In the genomic region with DNA sequence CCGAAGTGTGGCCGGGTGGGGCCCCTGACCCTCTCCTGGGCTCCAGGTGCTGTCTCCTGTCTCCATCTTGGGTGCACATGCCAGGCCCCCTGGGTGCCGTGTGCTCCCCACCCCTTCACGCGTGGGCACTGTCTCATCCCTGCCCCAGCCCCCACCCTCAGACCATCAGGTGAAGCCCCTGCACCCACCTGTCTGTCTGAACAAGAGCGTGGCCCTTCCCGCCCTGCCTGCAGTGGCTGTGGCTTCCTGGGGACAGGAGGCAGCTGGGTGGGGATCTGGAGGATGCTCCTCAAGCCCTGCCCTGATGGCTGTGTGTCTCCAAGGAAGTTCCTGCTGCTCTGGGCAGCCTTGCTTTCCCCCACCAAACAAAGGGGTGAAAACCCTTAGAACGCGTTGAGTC, we compare ENCODE assay signal across 3 cellular contexts.
TF ChIP-seq lines count a peak whose summit lies in the region.

No MANE protein-coding gene starts in this region.

TF ChIP-seq in SK-N-SH treated with all-trans-retinoic acid at 6 μM for 48 hours, 23 proteins besides CTCF, POLR2A, EP300 and RAD21:
- TF ChIP-seq CSRNP3 (CRISPR knock-in tag; IDR thresholded peaks at IDR 0.05) (no peak), ZFP3 (CRISPR knock-in tag; IDR thresholded peaks at IDR 0.05) (no peak), ARNTL (CRISPR knock-in tag; IDR thresholded peaks at IDR 0.05; ENCODE audit: borderline replicate concordance, low read depth) (no peak), GLIS3 (CRISPR knock-in tag; IDR thresholded peaks at IDR 0.05) (no peak), ZNF70 (CRISPR knock-in tag; IDR thresholded peaks at IDR 0.05) (no peak), ZFP30 (CRISPR knock-in tag; IDR thresholded peaks at IDR 0.05) (no peak), RARB (CRISPR knock-in tag; IDR thresholded peaks at IDR 0.05) (no peak), BACH2 (CRISPR knock-in tag; IDR thresholded peaks at IDR 0.05; ENCODE audit: borderline replicate concordance) (no peak), ZC3H10 (CRISPR knock-in tag; IDR thresholded peaks at IDR 0.05) (no peak), ZNF8 (CRISPR knock-in tag; IDR thresholded peaks at IDR 0.05) (no peak), PPARA (CRISPR knock-in tag; IDR thresholded peaks at IDR 0.05; ENCODE audit: borderline replicate concordance) (no peak)

TF ChIP-seq in SK-N-SH, 30 proteins besides CTCF, POLR2A, EP300 and RAD21:
- TF ChIP-seq SIN3A (IDR thresholded peaks at IDR 0.05; ENCODE audit: borderline replicate concordance, low read depth, low read length) (no peak), JUND (IDR thresholded peaks at IDR 0.05) (no peak), EZH2phosphoT487 (IDR thresholded peaks at IDR 0.05; ENCODE audit: borderline replicate concordance, low read depth) (no peak), FOXM1 (IDR thresholded peaks at IDR 0.05; ENCODE audit: low read depth) (no peak), NRF1 (IDR thresholded peaks at IDR 0.05; ENCODE audit: low read depth, low read length) (no peak), SMC3 (IDR thresholded peaks at IDR 0.05; ENCODE audit: low read depth, low read length) (no peak), MEF2A (IDR thresholded peaks at IDR 0.05; ENCODE audit: borderline replicate concordance, low read depth) (no peak), IRF3 (IDR thresholded peaks at IDR 0.05; ENCODE audit: low read depth, low read length) (no peak), YY1 (IDR thresholded peaks at IDR 0.05; ENCODE audit: low read depth) (no peak), PBX3 (IDR thresholded peaks at IDR 0.05) (no peak)
- TF ChIP-seq, protein P1, sequence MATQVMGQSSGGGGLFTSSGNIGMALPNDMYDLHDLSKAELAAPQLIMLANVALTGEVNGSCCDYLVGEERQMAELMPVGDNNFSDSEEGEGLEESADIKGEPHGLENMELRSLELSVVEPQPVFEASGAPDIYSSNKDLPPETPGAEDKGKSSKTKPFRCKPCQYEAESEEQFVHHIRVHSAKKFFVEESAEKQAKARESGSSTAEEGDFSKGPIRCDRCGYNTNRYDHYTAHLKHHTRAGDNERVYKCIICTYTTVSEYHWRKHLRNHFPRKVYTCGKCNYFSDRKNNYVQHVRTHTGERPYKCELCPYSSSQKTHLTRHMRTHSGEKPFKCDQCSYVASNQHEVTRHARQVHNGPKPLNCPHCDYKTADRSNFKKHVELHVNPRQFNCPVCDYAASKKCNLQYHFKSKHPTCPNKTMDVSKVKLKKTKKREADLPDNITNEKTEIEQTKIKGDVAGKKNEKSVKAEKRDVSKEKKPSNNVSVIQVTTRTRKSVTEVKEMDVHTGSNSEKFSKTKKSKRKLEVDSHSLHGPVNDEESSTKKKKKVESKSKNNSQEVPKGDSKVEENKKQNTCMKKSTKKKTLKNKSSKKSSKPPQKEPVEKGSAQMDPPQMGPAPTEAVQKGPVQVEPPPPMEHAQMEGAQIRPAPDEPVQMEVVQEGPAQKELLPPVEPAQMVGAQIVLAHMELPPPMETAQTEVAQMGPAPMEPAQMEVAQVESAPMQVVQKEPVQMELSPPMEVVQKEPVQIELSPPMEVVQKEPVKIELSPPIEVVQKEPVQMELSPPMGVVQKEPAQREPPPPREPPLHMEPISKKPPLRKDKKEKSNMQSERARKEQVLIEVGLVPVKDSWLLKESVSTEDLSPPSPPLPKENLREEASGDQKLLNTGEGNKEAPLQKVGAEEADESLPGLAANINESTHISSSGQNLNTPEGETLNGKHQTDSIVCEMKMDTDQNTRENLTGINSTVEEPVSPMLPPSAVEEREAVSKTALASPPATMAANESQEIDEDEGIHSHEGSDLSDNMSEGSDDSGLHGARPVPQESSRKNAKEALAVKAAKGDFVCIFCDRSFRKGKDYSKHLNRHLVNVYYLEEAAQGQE (IDR thresholded peaks at IDR 0.05; ENCODE audit: low read depth, low read length): no peak
- TF ChIP-seq, protein P2, sequence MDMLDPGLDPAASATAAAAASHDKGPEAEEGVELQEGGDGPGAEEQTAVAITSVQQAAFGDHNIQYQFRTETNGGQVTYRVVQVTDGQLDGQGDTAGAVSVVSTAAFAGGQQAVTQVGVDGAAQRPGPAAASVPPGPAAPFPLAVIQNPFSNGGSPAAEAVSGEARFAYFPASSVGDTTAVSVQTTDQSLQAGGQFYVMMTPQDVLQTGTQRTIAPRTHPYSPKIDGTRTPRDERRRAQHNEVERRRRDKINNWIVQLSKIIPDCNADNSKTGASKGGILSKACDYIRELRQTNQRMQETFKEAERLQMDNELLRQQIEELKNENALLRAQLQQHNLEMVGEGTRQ (IDR thresholded peaks at IDR 0.05; ENCODE audit: borderline replicate concordance, low read depth, low read length): no peak

TF ChIP-seq in K562, 482 proteins besides CTCF, POLR2A, EP300 and RAD21:
- TF ChIP-seq CC2D1A (IDR thresholded peaks at IDR 0.05): no peak
- TF ChIP-seq RBFOX2 (IDR thresholded peaks at IDR 0.05; ENCODE audit: low read depth, low read length): peak; percentile 48; the same call in 1 of the 2 replicates
- no peak for TF ChIP-seq TAF7 (tag; IDR thresholded peaks at IDR 0.05)
- TF ChIP-seq MTF1 (CRISPR knock-in tag; IDR thresholded peaks at IDR 0.05; ENCODE audit: borderline replicate concordance): no peak
- TF ChIP-seq NR2C2 (CRISPR knock-in tag; IDR thresholded peaks at IDR 0.05): no peak
- no peak for TF ChIP-seq NR2C2 (tag; IDR thresholded peaks at IDR 0.05)
- TF ChIP-seq FOXP1 (CRISPR knock-in tag; IDR thresholded peaks at IDR 0.05): no peak
- TF ChIP-seq MYNN (IDR thresholded peaks at IDR 0.05): peak; percentile 12; the same call in 1 of the 2 replicates
- TF ChIP-seq MYNN (CRISPR knock-in tag; IDR thresholded peaks at IDR 0.05): no peak
- TF ChIP-seq SRSF9 (IDR thresholded peaks at IDR 0.05; ENCODE audit: borderline replicate concordance, low read depth, low read length): no peak
- peak; percentile 15 for TF ChIP-seq FIP1L1 (IDR thresholded peaks at IDR 0.05; ENCODE audit: low read depth, low read length, poor library complexity, severe bottlenecking)
- no peak for TF ChIP-seq XRCC4 (IDR thresholded peaks at IDR 0.05; ENCODE audit: extremely low read depth, insufficient read depth, insufficient read length)
- peak; percentile 64 for TF ChIP-seq POLR2G (IDR thresholded peaks at IDR 0.05; ENCODE audit: low read depth, low read length)
- TF ChIP-seq HMG20A (CRISPR knock-in tag; conservative IDR thresholded peaks at IDR 0.05): no peak
- TF ChIP-seq RBM34 (IDR thresholded peaks at IDR 0.05; ENCODE audit: borderline replicate concordance, insufficient read depth, low read length): no peak
